Comparison of ENCODE assay signal across 1 cellular context in genomic region chr4:169619518-169619957, GRCh38.
TF ChIP-seq lines count a peak whose summit lies in the region.

No MANE protein-coding gene starts in this region.

TF ChIP-seq in WTC11, 78 proteins besides CTCF, POLR2A, EP300 and RAD21 (continued from another document):
- TF ChIP-seq ZNF425 (CRISPR knock-in tag; conservative IDR thresholded peaks at IDR 0.05) (no peak), TCF7 (CRISPR knock-in tag; IDR thresholded peaks at IDR 0.05; ENCODE audit: low read depth) (no peak), TP53 (CRISPR knock-in tag; IDR thresholded peaks at IDR 0.05) (no peak), ZNF416 (CRISPR knock-in tag; IDR thresholded peaks at IDR 0.05) (no peak), NR2C2 (CRISPR knock-in tag; IDR thresholded peaks at IDR 0.05) (no peak), ZBTB43 (CRISPR knock-in tag; IDR thresholded peaks at IDR 0.05) (no peak), RELA (CRISPR knock-in tag; IDR thresholded peaks at IDR 0.05; ENCODE audit: borderline replicate concordance) (no peak), TEAD1 (CRISPR knock-in tag; IDR thresholded peaks at IDR 0.05) (no peak)
